1 cellular context compared by ENCODE assay signal in the genomic region with DNA sequence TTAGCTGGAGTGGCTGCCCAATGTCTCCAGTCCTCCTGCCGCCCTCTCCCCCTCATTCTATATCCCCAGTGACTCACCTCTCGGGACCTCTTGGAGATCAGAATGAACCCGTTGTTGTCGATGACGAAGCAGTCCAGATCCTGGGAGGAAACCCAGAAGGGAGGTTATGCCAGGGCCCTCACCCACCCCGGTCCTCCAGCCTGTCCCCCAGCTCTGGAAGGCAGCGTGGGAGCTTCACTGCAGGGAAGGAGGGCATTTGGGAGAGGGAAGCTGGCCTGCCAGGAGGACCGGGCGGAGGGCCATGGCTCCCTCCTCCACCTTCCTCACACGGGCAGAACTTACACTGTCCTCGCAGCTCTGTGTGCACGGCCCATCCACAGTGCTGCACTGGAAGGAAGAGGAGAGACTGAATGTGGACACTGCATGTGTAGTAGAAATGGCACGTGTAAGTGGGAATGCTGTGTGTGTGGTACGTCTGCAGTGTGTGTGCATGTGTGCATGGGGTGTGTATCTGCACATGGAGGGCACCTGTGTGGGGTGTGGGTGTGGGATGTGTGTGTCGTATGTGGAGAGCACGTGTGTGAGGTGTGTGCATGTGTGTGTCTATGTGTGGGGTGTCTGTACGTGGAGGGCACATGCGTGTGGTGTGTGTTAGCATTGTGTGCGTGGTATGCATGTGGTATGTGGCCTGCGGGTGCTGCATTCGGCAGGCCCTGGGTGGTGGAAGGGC.
A peak's percentile ranks its signal among the peaks of the same experiment; 100 is the strongest.
TF ChIP-seq lines count a peak whose summit lies in the region.

No MANE protein-coding gene starts in this region.

TF ChIP-seq in HepG2, 621 proteins besides CTCF, POLR2A, EP300 and RAD21 (continued from another document):
- peak; percentile 48 for TF ChIP-seq POLR2G (IDR thresholded peaks at IDR 0.05; ENCODE audit: low read depth, low read length)
- TF ChIP-seq, protein P1, sequence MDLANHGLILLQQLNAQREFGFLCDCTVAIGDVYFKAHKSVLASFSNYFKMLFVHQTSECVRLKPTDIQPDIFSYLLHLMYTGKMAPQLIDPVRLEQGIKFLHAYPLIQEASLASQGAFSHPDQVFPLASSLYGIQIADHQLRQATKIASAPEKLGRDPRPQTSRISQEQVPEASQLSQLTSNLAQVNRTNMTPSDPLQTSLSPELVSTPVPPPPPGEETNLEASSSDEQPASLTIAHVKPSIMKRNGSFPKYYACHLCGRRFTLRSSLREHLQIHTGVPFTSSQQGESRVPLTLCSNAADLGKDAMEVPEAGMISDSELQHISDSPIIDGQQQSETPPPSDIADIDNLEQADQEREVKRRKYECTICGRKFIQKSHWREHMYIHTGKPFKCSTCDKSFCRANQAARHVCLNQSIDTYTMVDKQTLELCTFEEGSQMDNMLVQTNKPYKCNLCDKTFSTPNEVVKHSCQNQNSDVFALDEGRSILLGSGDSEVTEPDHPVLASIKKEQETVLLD (CRISPR knock-in tag; IDR thresholded peaks at IDR 0.05; ENCODE audit: low read depth) = 0 out of 2 replicates have a peak, but pooled peaks have one; percentile 14
- peak; percentile 92 for TF ChIP-seq ZC3H4 (CRISPR knock-in tag; IDR thresholded peaks at IDR 0.05; ENCODE audit: borderline replicate concordance)
- peak; percentile 23 for TF ChIP-seq HNRNPLL (IDR thresholded peaks at IDR 0.05; ENCODE audit: low read depth, low read length, poor library complexity, severe bottlenecking)
TF ChIP-seq in HepG2: peak in this region for 31.
